Comparison of ENCODE assay signal across 10 cellular contexts in the genomic region with DNA sequence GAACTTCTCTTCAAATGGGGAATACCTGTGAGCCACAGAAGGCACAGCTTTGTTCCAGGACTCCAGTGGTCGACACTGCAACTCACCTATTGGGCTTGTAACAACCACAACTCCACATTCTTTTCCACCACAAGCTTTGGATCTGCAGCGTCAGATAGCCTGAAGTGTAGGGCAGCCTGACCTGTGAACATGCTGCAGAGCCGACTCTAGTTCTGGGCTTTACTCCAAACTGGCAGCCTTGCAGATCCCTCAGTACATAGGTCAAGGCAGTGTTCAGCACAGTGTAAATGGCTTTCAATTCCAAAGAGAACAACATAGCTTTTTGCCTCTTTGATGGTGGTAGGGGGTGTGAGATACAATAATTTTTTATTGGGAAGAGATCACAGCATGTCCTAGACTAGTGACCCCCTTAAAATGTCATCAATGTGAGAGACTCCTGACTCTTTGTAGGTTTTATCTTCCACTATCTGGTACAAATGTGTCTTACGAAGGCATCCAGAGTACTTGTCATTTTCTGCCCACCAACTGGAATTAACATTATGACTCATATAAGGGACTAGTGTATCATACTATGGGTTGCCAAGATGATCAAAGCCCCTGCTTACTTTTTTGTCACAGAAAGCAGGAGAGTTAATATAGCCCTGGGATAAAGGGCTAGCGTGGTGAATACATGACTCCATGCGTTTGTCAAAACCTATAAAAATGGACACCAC.
DNase-seq lines count a peak whose midpoint lies in the region; ATAC-seq, FAIRE-seq and TF ChIP-seq lines count a peak whose summit lies in the region.
"Had no signal": no experiment of that assay in that cellular context is flagged by ENCODE, and none has a peak within 500 bp of the region (broad histone marks: within the 10 kb centered on the region; RNA-seq: fewer than 3 reads in every experiment).

No MANE protein-coding gene starts in this region.

- H3K27ac ChIP-seq in kidney (ENCODE audit: low read depth in 2 of 2, low read length in 2 of 2) = no peak overlapping the region

- H3K9ac ChIP-seq in kidney (ENCODE audit: low read length in 2 of 2) = no peak overlapping the region

- FAIRE-seq in kidney (lab: Jason Lieb, UNC) (peak; percentile 71), GM12892 (lab: Jason Lieb, UNC) (no peak)

- ATAC-seq in GM18868 (IDR thresholded peaks at IDR 0.05; ENCODE audit: unreplicated experiment) = no peak

- H3K36me3 ChIP-seq in kidney (ENCODE audit: control insufficient read depth in 1 of 2, insufficient read depth in 2 of 2, low read length in 2 of 2) = no peaks in the 10 kb centered on the region

- in situ Hi-C loops in astrocyte of the spinal cord (cut with HindIII; ENCODE audit: low sequenced_read_pairs) = no loop called here

- no peak for TF ChIP-seq POLR2A in GM12892 (IDR thresholded peaks at IDR 0.05; ENCODE audit: low read depth, low read length)

- intact Hi-C loops in kidney (cut with DNase I) = no loop called here

- peaks cover 0 to 2% of the 10 kb centered on the region in 2 donors for H3K4me1 ChIP-seq in kidney (ENCODE audit: control insufficient read depth in 1 of 2, insufficient read depth in 1 of 2, low read depth in 1 of 2, low read length in 2 of 2)

- H3K4me3 ChIP-seq in astrocyte of the spinal cord (ENCODE audit: low read depth, low read length) (no peak overlapping the region), kidney (ENCODE audit: low read length in 2 of 2) (no peak overlapping the region)

- H3K9me3 ChIP-seq in kidney (ENCODE audit: control insufficient read depth in 1 of 2, low read length in 2 of 2) = no peaks in the 10 kb centered on the region

- DNase-seq in HCEC 1CT (peak; percentile 87), astrocyte of the spinal cord (ENCODE audit: low read depth, low spot score) (peak; percentile 97), kidney (no peak), smooth muscle cell of the brain vasculature (ENCODE audit: low read depth, low spot score) (peak; percentile 59), NCI-H128 (lab: John Stamatoyannopoulos, UW; ENCODE audit: unreplicated experiment) (no peak), GM12892 (ENCODE audit: insufficient read length) (no peak)
- DNase-seq in stimulated activated naive CD4-positive, alpha-beta T cell (lab: John Stamatoyannopoulos, UW) = no peak
- DNase-seq: NCI-H1105, SHP77 treated with DMSO at 0.1 percent for 48 hours had no signal

- TF ChIP-seq CTCF in astrocyte of the spinal cord (IDR thresholded peaks at IDR 0.05; ENCODE audit: low read depth, low read length) = no peak
- no peak for TF ChIP-seq CTCF in kidney (IDR thresholded peaks at IDR 0.05; ENCODE audit: borderline replicate concordance, extremely low read depth, insufficient read depth)

Comparison
In these comparisons a context has a peak if more than half of its experiments do, and no peak if none do; other contexts are left out.
1. DNase-seq: peak in HCEC 1CT (single experiment), astrocyte of the spinal cord (single experiment) and smooth muscle cell of the brain vasculature (single experiment); none in kidney (single experiment), NCI-H128 (single experiment), stimulated activated naive CD4-positive, alpha-beta T cell (0 of 6) and GM12892 (single experiment).